Comparison of ENCODE assay signal across 9 cellular contexts in genomic region chrX:110310896-110311295, GRCh38.
DNase-seq lines count a peak whose midpoint lies in the region; ATAC-seq lines count a peak whose summit lies in the region.
"Had no signal": no experiment of that assay in that cellular context is flagged by ENCODE, and none has a peak within 500 bp of the region (broad histone marks: within the 10 kb centered on the region; RNA-seq: fewer than 3 reads in every experiment).

No MANE protein-coding gene starts in this region.

- peak; percentile 90 to 94 for ATAC-seq in activated CD4-positive, CD25-positive, alpha-beta regulatory T cell treated with anti-CD3 and anti-CD28 coated beads, Interleukin-2, amount 50 U/mL, for 24 hours
- ATAC-seq in HG03439 (IDR thresholded peaks at IDR 0.05; ENCODE audit: unreplicated experiment) = peak; percentile 79
- peak; percentile 98 for ATAC-seq in stimulated activated effector memory CD8-positive, alpha-beta T cell treated with anti-CD3 and anti-CD28 coated beads, Interleukin-12 subunit alpha, Interleukin-12 subunit beta, amount 100 ng/mL, for 72 hours

- H3K36me3 Mint-ChIP-seq in activated naive CD4-positive, alpha-beta T cell treated with anti-CD3 and anti-CD28 coated beads, Interleukin-2, amount 10 ng/mL, durations not matched to agents 7 days and 5 days = peaks cover 8% of the 10 kb centered on the region
- no peaks in the 10 kb centered on the region for H3K36me3 Mint-ChIP-seq in stimulated activated effector memory CD8-positive, alpha-beta T cell treated with anti-CD3 and anti-CD28 coated beads, Interleukin-12 subunit alpha, Interleukin-12 subunit beta, amount 100 ng/mL, for 72 hours

- H3K4me3 Mint-ChIP-seq in activated naive CD4-positive, alpha-beta T cell treated with anti-CD3 and anti-CD28 coated beads, Interleukin-2, amount 10 ng/mL, durations not matched to agents 7 days and 5 days = no peak overlapping the region
- H3K4me3 Mint-ChIP-seq in stimulated activated effector memory CD8-positive, alpha-beta T cell treated with anti-CD3 and anti-CD28 coated beads, Interleukin-12 subunit alpha, Interleukin-12 subunit beta, amount 100 ng/mL, for 72 hours = peak overlapping the region; percentile 51

- DNase-seq in activated CD4-positive, CD25-positive, alpha-beta regulatory T cell (lab: John Stamatoyannopoulos, UW) = no peak
- DNase-seq in activated naive CD4-positive, alpha-beta T cell treated with anti-CD3 and anti-CD28 coated beads, Interleukin-2, amount 10 ng/mL, durations not matched to agents 7 days and 5 days = no peak
- peak in 1 of 2 donors; percentile 54 for DNase-seq in stimulated activated effector memory CD8-positive, alpha-beta T cell treated with anti-CD3 and anti-CD28 coated beads, Interleukin-12 subunit alpha, Interleukin-12 subunit beta, amount 100 ng/mL, for 72 hours (ENCODE audit: low spot score in 2 of 2)
- DNase-seq in NOMO-1 treated with dmso at 0.1 percent for 144 hours (lab: John Stamatoyannopoulos, UW; ENCODE audit: unreplicated experiment) (no peak), T1000 (lab: John Stamatoyannopoulos, UW) (no peak)
- DNase-seq in NK-92 treated with Interleukin-12 subunit alpha and Interleukin-12 subunit beta, amount 100 ng/mL, for 24 hours (lab: John Stamatoyannopoulos, UW) = no peak
- DNase-seq: psoas muscle had no signal

- peak overlapping the region; percentile 33 for H3K27ac Mint-ChIP-seq in activated naive CD4-positive, alpha-beta T cell treated with anti-CD3 and anti-CD28 coated beads, Interleukin-2, amount 10 ng/mL, durations not matched to agents 7 days and 5 days
- H3K27ac Mint-ChIP-seq in stimulated activated effector memory CD8-positive, alpha-beta T cell treated with anti-CD3 and anti-CD28 coated beads, Interleukin-12 subunit alpha, Interleukin-12 subunit beta, amount 100 ng/mL, for 72 hours = peak overlapping the region; percentile 81

- no peaks in the 10 kb centered on the region for H3K9me3 Mint-ChIP-seq in activated naive CD4-positive, alpha-beta T cell treated with anti-CD3 and anti-CD28 coated beads, Interleukin-2, amount 10 ng/mL, durations not matched to agents 7 days and 5 days
- no peaks in the 10 kb centered on the region for H3K9me3 Mint-ChIP-seq in stimulated activated effector memory CD8-positive, alpha-beta T cell treated with anti-CD3 and anti-CD28 coated beads, Interleukin-12 subunit alpha, Interleukin-12 subunit beta, amount 100 ng/mL, for 72 hours

- no peaks in the 10 kb centered on the region for H3K27me3 Mint-ChIP-seq in activated naive CD4-positive, alpha-beta T cell treated with anti-CD3 and anti-CD28 coated beads, Interleukin-2, amount 10 ng/mL, durations not matched to agents 7 days and 5 days

- CTCF ChIA-PET in activated naive CD4-positive, alpha-beta T cell treated with anti-CD3 and anti-CD28 coated beads, Interleukin-2, amount 10 ng/mL, durations not matched to agents 7 days and 5 days (lab: Charles Lee) = interaction anchor here (1.4 kb wide), 1 partner anchor 143 kb away, joined by 6 read pairs; no protein-coding TSS in a partner anchor

- H3K4me1 Mint-ChIP-seq in activated naive CD4-positive, alpha-beta T cell treated with anti-CD3 and anti-CD28 coated beads, Interleukin-2, amount 10 ng/mL, durations not matched to agents 7 days and 5 days = peaks cover 34% of the 10 kb centered on the region
- peaks cover 33% of the 10 kb centered on the region for H3K4me1 Mint-ChIP-seq in stimulated activated effector memory CD8-positive, alpha-beta T cell treated with anti-CD3 and anti-CD28 coated beads, Interleukin-12 subunit alpha, Interleukin-12 subunit beta, amount 100 ng/mL, for 72 hours
